In the genomic region with DNA sequence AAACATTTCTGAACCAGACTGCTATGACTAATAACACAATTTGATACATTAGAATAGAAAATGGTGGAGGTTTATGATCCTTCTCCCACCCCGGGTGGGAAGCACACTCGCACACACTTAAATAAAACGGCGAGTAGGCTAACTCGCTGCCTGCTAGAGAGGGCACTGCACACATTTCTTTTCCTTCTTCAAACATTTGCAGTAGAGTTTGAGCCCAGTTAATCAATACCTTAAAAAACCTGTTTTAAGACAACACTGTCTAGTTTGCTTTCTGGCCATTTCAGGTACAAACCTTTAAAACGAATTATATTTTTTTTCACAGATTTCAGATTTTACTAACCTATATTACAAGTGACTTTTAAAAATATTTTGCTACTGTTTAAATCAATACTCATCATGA, we compare ENCODE assay signal across 21 cellular contexts.
"Had no signal": no experiment of that assay in that cellular context is flagged by ENCODE, and none has a peak within 500 bp of the region (broad histone marks: within the 10 kb centered on the region; RNA-seq: fewer than 3 reads in every experiment).

No MANE protein-coding gene starts in this region.

- H3K27ac Mint-ChIP-seq: activated naive CD8-positive, alpha-beta T cell treated with anti-CD3 and anti-CD28 coated beads for 36 hours; activated T-cell treated with anti-CD3 and anti-CD28 coated beads, Interleukin-2, amount 50 U/mL, for 24 hours; T-cell; T-helper 2 cell treated with Interferon-gamma antibody and Interleukin-4, amounts not matched to agents 5 μg/mL and 100 μg/mL, for 36 hours had no signal

- H3K9me3 Mint-ChIP-seq: activated naive CD8-positive, alpha-beta T cell treated with anti-CD3 and anti-CD28 coated beads for 36 hours; activated T-cell treated with anti-CD3 and anti-CD28 coated beads, Interleukin-2, amount 50 U/mL, for 24 hours; T-cell; T-helper 2 cell treated with Interferon-gamma antibody and Interleukin-4, amounts not matched to agents 5 μg/mL and 100 μg/mL, for 36 hours had no signal

- H3K27ac ChIP-seq: breast epithelium, colonic mucosa, prostate gland had no signal

- H3K4me3 Mint-ChIP-seq: activated naive CD8-positive, alpha-beta T cell treated with anti-CD3 and anti-CD28 coated beads for 36 hours; activated T-cell treated with anti-CD3 and anti-CD28 coated beads, Interleukin-2, amount 50 U/mL, for 24 hours; T-cell; T-helper 2 cell treated with Interferon-gamma antibody and Interleukin-4, amounts not matched to agents 5 μg/mL and 100 μg/mL, for 36 hours had no signal

- DNase-seq: activated CD4-positive, alpha-beta T cell treated with anti-CD3 and anti-CD28 coated beads for 1 hour; activated CD4-positive, alpha-beta T cell treated with anti-CD3 and anti-CD28 coated beads, Interleukin-2, amount 50 U/mL, for 1 hour; activated CD8-positive, alpha-beta memory T cell treated with anti-CD3 and anti-CD28 coated beads for 24 hours; activated CD8-positive, alpha-beta memory T cell treated with anti-CD3 and anti-CD28 coated beads, Interleukin-2, amount 50 U/mL, for 4 hours; activated naive CD4-positive, alpha-beta T cell treated with Interleukin-2 at 50 U/mL for 16 hours; activated naive CD8-positive, alpha-beta T cell treated with anti-CD3 and anti-CD28 coated beads for 36 hours; activated T-cell treated with anti-CD3 and anti-CD28 coated beads, Interleukin-2, amount 50 U/mL, for 24 hours; colonic mucosa; heart right ventricle; kidney; left ventricle myocardium superior; mammary epithelial cell; midbrain; stimulated activated CD4-positive, alpha-beta T cell treated with anti-CD3 and anti-CD28 coated beads, Interleukin-12 subunit alpha, Interleukin-12 subunit beta, amount 100 ng/mL, for 4 hours; stimulated activated CD4-positive, alpha-beta T cell treated with anti-CD3 and anti-CD28 coated beads, Interleukin-4, amount 100 ng/mL, for 4 hours; stimulated activated naive CD8-positive, alpha-beta T cell treated with anti-CD3 and anti-CD28 coated beads, Interleukin-15, Interleukin-2, amounts not matched to agents 100 U/mL and 50 U/mL, for 24 hours; T-cell had no signal

- H3K36me3 ChIP-seq: breast epithelium, colonic mucosa, heart right ventricle, prostate gland had no signal

- H3K27me3 ChIP-seq: breast epithelium, colonic mucosa, heart right ventricle had no signal

- H3K4me1 Mint-ChIP-seq: activated naive CD8-positive, alpha-beta T cell treated with anti-CD3 and anti-CD28 coated beads for 36 hours; T-cell had no signal

- H3K36me3 Mint-ChIP-seq: activated naive CD8-positive, alpha-beta T cell treated with anti-CD3 and anti-CD28 coated beads for 36 hours; T-cell had no signal

- H3K4me1 ChIP-seq: breast epithelium, colonic mucosa, prostate gland had no signal

- ATAC-seq: SK-N-SH treated with all-trans-retinoic acid at 6 μM for 48 hours; stimulated activated naive CD8-positive, alpha-beta T cell treated with anti-CD3 and anti-CD28 coated beads, Interleukin-15, Interleukin-2, amounts not matched to agents 100 U/mL and 50 U/mL, for 24 hours; T-cell had no signal

- H3K4me3 ChIP-seq: breast epithelium, colonic mucosa, heart right ventricle, prostate gland had no signal

- H3K9me3 ChIP-seq: breast epithelium, colonic mucosa, heart right ventricle, prostate gland had no signal
